8 cellular contexts compared by ENCODE assay signal in the genomic region with DNA sequence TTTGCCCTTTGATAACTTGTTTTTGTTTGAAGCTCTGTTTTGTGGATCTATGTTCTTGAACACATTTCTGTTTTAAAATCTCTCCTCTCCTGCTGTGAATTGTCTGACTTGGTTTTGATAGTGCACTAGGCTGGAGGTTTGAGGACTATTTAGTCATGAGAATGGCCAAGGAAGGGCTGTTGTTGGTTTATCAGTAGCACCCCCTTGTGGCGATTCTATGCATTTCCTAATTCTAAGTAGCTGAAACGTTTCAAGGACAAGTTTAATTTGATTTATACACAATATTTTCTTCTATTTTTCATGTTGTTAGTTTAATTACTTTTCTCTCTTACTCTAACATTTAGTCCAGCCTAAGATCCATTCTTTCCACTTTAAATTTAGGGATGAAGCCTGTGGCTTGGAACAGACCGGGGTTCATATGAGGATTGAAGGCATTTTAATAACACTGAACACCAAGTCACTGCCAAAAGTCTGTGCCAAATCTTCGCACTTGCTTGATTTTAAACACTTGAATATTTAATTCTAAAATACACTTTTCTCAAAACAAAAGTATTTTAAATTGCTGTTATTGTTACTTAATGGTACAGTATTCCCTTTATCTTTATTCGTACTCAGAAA.
DNase-seq lines count a peak whose midpoint lies in the region; ATAC-seq, FAIRE-seq and TF ChIP-seq lines count a peak whose summit lies in the region.

No MANE protein-coding gene starts in this region.

- no peaks in the 10 kb centered on the region for H3K79me2 ChIP-seq in HepG2 (ENCODE audit: insufficient read depth, low read length)

- no peak overlapping the region for H3K4me2 ChIP-seq in HepG2 (ENCODE audit: low read depth, low read length)

- POLR2A ChIA-PET in HepG2 (lab: Yijun Ruan, JAX), result no interaction called here

- peak; percentile 85 for ATAC-seq in GM21576 (IDR thresholded peaks at IDR 0.05; ENCODE audit: unreplicated experiment)
- ATAC-seq in HepG2, result peak; percentile 47; the same call in 2 of the 3 replicates
- no peak for ATAC-seq in GM19397 (IDR thresholded peaks at IDR 0.05; ENCODE audit: unreplicated experiment)

- H3K9ac ChIP-seq in HepG2 (ENCODE audit: insufficient read depth, low read depth, low read length), result no peak overlapping the region

- no peak overlapping the region for H3K27ac ChIP-seq in HepG2 (ENCODE audit: extremely low read length, insufficient read depth, low read length)

- no peak overlapping the region for H3K4me3 ChIP-seq in HepG2 (replicated peaks in 1 of 3; ENCODE audit: insufficient read depth in 1 of 3, low read depth in 2 of 3, low read length in 3 of 3)

- DNase-seq in stimulated activated CD4-positive, alpha-beta T cell treated with anti-CD3 and anti-CD28 coated beads, Interleukin-15, amount 100 ng/mL, for 24 hours, result peak; percentile 36
- DNase-seq in stimulated activated CD4-positive, alpha-beta T cell treated with anti-CD3 and anti-CD28 coated beads, Interleukin-4, amount 100 ng/mL, for 1 hour, result no peak
- DNase-seq in OCI-M1 (lab: John Stamatoyannopoulos, UW), result peak; percentile 79
- DNase-seq in central memory CD4-positive, alpha-beta T cell, result peak; percentile 16
- peak; percentile 60 for DNase-seq in HepG2 (ENCODE audit: low spot score)

- peak; percentile 92 for FAIRE-seq in HepG2 (lab: Jason Lieb, UNC)

- TF ChIP-seq EP300 in Ishikawa (IDR thresholded peaks at IDR 0.05; ENCODE audit: borderline replicate concordance) (no peak), HepG2 (IDR thresholded peaks at IDR 0.05; ENCODE audit: low read depth in 2 of 2, low read length in 2 of 2) (no peak), HepG2 (CRISPR knock-in tag; IDR thresholded peaks at IDR 0.05; ENCODE audit: borderline replicate concordance) (no peak)

- 39% methylated on average over 5 of the region's 5 CpGs for WGBS in HepG2 (ENCODE audit: low lambda C conversion rate)

- H3K27me3 ChIP-seq in HepG2 (ENCODE audit: control insufficient read depth in 1 of 2, insufficient read depth in 2 of 2, low read length in 2 of 2), result no peaks in the 10 kb centered on the region

- H2AFZ ChIP-seq in HepG2 (ENCODE audit: low read length), result no peak overlapping the region

- H4K20me1 ChIP-seq in HepG2 (ENCODE audit: insufficient read depth, low read length), result no peaks in the 10 kb centered on the region

- in situ Hi-C loops in HepG2 (cut with HindIII; ENCODE audit: extremely low pct_ligation_motif_present, low pct_unique_long_range_greater_than_20kb), result loop anchor here (5.0 kb wide), 1 partner anchor 283 kb away; no protein-coding TSS in a partner anchor

- H3K9me3 ChIP-seq in HepG2 (ENCODE audit: low read length), result no peaks in the 10 kb centered on the region

- TF ChIP-seq CTCF in HepG2 (CRISPR knock-in tag; IDR thresholded peaks at IDR 0.05), result peak; percentile 74

- intact Hi-C loops in HepG2 (cut with micrococcal nuclease; ENCODE audit: unreplicated experiment), result loop anchor here (1.0 kb wide), 2 partner anchors 259 to 283 kb away; no protein-coding TSS in a partner anchor

- CTCF ChIA-PET in HepG2 (lab: Yijun Ruan, JAX; ENCODE audit: low intra/inter-chr PET ratio, low total read pairs), result interaction anchor here (0.7 to 2.6 kb wide), 4 partner anchors 21 to 283 kb away, joined by 3 to 15 read pairs (median 4); no protein-coding TSS in a partner anchor

- no TSS peak for BruUV-seq in HepG2 (replicated peaks; lab: Mats Ljungman, UMichigan)

- no peak for TF ChIP-seq POLR2A in HepG2 (IDR thresholded peaks at IDR 0.05; ENCODE audit: insufficient read depth in 1 of 2, low read depth in 2 of 2, low read length in 2 of 2)

- TF ChIP-seq RAD21 in Ishikawa (IDR thresholded peaks at IDR 0.05; ENCODE audit: low read depth) (peak; percentile 86), HepG2 (CRISPR knock-in tag; IDR thresholded peaks at IDR 0.05) (peak; percentile 57; the same call in 1 of the 2 replicates)

- peaks cover 37% of the 10 kb centered on the region for H3K4me1 ChIP-seq in HepG2 (ENCODE audit: insufficient read depth, low read length)

- H3K36me3 ChIP-seq in HepG2 (replicated peaks in 1 of 2; ENCODE audit: control insufficient read depth in 1 of 2, insufficient read depth in 2 of 2, low read length in 2 of 2), result no peaks in the 10 kb centered on the region

TF ChIP-seq in Ishikawa, 13 proteins besides CTCF, POLR2A, EP300 and RAD21:
- TF ChIP-seq, protein P1, sequence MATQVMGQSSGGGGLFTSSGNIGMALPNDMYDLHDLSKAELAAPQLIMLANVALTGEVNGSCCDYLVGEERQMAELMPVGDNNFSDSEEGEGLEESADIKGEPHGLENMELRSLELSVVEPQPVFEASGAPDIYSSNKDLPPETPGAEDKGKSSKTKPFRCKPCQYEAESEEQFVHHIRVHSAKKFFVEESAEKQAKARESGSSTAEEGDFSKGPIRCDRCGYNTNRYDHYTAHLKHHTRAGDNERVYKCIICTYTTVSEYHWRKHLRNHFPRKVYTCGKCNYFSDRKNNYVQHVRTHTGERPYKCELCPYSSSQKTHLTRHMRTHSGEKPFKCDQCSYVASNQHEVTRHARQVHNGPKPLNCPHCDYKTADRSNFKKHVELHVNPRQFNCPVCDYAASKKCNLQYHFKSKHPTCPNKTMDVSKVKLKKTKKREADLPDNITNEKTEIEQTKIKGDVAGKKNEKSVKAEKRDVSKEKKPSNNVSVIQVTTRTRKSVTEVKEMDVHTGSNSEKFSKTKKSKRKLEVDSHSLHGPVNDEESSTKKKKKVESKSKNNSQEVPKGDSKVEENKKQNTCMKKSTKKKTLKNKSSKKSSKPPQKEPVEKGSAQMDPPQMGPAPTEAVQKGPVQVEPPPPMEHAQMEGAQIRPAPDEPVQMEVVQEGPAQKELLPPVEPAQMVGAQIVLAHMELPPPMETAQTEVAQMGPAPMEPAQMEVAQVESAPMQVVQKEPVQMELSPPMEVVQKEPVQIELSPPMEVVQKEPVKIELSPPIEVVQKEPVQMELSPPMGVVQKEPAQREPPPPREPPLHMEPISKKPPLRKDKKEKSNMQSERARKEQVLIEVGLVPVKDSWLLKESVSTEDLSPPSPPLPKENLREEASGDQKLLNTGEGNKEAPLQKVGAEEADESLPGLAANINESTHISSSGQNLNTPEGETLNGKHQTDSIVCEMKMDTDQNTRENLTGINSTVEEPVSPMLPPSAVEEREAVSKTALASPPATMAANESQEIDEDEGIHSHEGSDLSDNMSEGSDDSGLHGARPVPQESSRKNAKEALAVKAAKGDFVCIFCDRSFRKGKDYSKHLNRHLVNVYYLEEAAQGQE (IDR thresholded peaks at IDR 0.05; ENCODE audit: low read depth), result no peak
- TF ChIP-seq ZBTB7A (IDR thresholded peaks at IDR 0.05; ENCODE audit: low read depth), result no peak
- no peak for TF ChIP-seq NFIC (IDR thresholded peaks at IDR 0.05)
- TF ChIP-seq TAF1 (IDR thresholded peaks at IDR 0.05; ENCODE audit: low read depth), result no peak
- no peak for TF ChIP-seq CREB1 (IDR thresholded peaks at IDR 0.05; ENCODE audit: low read depth)
- TF ChIP-seq EGR1 (IDR thresholded peaks at IDR 0.05), result no peak
- TF ChIP-seq TCF12 (IDR thresholded peaks at IDR 0.05; ENCODE audit: low read depth), result no peak
- TF ChIP-seq YY1 (IDR thresholded peaks at IDR 0.05; ENCODE audit: low read depth), result no peak
TF ChIP-seq in Ishikawa: peak in this region for 0.

TF ChIP-seq in HepG2, 621 proteins besides CTCF, POLR2A, EP300 and RAD21 (continues in another document):
- peak; percentile 66 for TF ChIP-seq SMC3 (IDR thresholded peaks at IDR 0.05; ENCODE audit: low read length)
- no peak for TF ChIP-seq JUN (CRISPR knock-in tag; IDR thresholded peaks at IDR 0.05)
- TF ChIP-seq MIXL1 (CRISPR knock-in tag; IDR thresholded peaks at IDR 0.05), result 0 out of 2 replicates have a peak, but pooled peaks have one; percentile 16
- no peak for TF ChIP-seq MBNL3 (CRISPR knock-in tag; conservative IDR thresholded peaks at IDR 0.05)
- TF ChIP-seq SAFB2 (CRISPR knock-in tag; IDR thresholded peaks at IDR 0.05; ENCODE audit: borderline replicate concordance, low read depth), result no peak
- TF ChIP-seq PHB2 (IDR thresholded peaks at IDR 0.05; ENCODE audit: partially characterized antibody), result no peak
- no peak for TF ChIP-seq GLI4 (CRISPR knock-in tag; IDR thresholded peaks at IDR 0.05; ENCODE audit: borderline replicate concordance)
- TF ChIP-seq ZNF530 (CRISPR knock-in tag; IDR thresholded peaks at IDR 0.05; ENCODE audit: low read depth), result no peak
- TF ChIP-seq SP5 (CRISPR knock-in tag; IDR thresholded peaks at IDR 0.05; ENCODE audit: borderline replicate concordance, low read depth), result no peak
- TF ChIP-seq, protein P2, sequence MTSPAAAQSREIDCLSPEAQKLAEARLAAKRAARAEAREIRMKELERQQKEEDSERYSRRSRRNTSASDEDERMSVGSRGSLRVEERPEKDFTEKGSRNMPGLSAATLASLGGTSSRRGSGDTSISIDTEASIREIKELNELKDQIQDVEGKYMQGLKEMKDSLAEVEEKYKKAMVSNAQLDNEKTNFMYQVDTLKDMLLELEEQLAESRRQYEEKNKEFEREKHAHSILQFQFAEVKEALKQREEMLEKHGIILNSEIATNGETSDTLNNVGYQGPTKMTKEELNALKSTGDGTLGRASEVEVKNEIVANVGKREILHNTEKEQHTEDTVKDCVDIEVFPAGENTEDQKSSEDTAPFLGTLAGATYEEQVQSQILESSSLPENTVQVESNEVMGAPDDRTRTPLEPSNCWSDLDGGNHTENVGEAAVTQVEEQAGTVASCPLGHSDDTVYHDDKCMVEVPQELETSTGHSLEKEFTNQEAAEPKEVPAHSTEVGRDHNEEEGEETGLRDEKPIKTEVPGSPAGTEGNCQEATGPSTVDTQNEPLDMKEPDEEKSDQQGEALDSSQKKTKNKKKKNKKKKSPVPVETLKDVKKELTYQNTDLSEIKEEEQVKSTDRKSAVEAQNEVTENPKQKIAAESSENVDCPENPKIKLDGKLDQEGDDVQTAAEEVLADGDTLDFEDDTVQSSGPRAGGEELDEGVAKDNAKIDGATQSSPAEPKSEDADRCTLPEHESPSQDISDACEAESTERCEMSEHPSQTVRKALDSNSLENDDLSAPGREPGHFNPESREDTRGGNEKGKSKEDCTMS (CRISPR knock-in tag; conservative IDR thresholded peaks at IDR 0.05), result no peak
- no peak for TF ChIP-seq ZNF350 (CRISPR knock-in tag; IDR thresholded peaks at IDR 0.05; ENCODE audit: borderline replicate concordance, low read depth)
- TF ChIP-seq ZNF75D (CRISPR knock-in tag; IDR thresholded peaks at IDR 0.05; ENCODE audit: borderline replicate concordance), result no peak
